Comparison of ENCODE assay signal across 16 cellular contexts in genomic region chrX:131975851-131976250, GRCh38. TPM values are rescaled to one million over a fixed set of nuclear protein-coding genes. Genes with fewer than 3 reads are reported as not detected.
A peak's percentile ranks its signal among the peaks of the same experiment; 100 is the strongest.
DNase-seq lines count a peak whose midpoint lies in the region; FAIRE-seq and TF ChIP-seq lines count a peak whose summit lies in the region.
"Had no signal": no experiment of that assay in that cellular context is flagged by ENCODE, and none has a peak within 500 bp of the region (broad histone marks: within the 10 kb centered on the region; RNA-seq: fewer than 3 reads in every experiment).

No MANE protein-coding gene starts in this region.

- TF ChIP-seq CTCF in fibroblast of villous mesenchyme (IDR thresholded peaks at IDR 0.05; ENCODE audit: insufficient read depth, low read depth, low read length), result no peak
- TF ChIP-seq CTCF in retinal pigment epithelial cell (conservative IDR thresholded peaks at IDR 0.05; ENCODE audit: low read depth, low read length), result no peak
- TF ChIP-seq CTCF in GM10248 (IDR thresholded peaks at IDR 0.05; ENCODE audit: control extremely low read depth, extremely low read depth, low read depth, missing control alignments), result no peak

- peak; percentile 20 for FAIRE-seq in GM12891 (lab: Jason Lieb, UNC)
- FAIRE-seq: GM12892, HepG2, HTR-8/SVneo had no signal

- POLR2A ChIA-PET in GM10248 (lab: Yijun Ruan, JAX), result no interaction called here

- H3K4me3 ChIP-seq in fibroblast of villous mesenchyme (ENCODE audit: low read depth, low read length), result no peak overlapping the region
- no peak overlapping the region for H3K4me3 ChIP-seq in retinal pigment epithelial cell (ENCODE audit: low read length)

- CTCF ChIA-PET in GM10248 (lab: Yijun Ruan, JAX), result no interaction called here

- DNase-seq in GM12891 (ENCODE audit: insufficient read length, low spot score) (no peak), amniotic stem cell (lab: John Stamatoyannopoulos, UW) (peak; percentile 1), fibroblast of villous mesenchyme (ENCODE audit: low read depth) (peak; percentile 65), retinal pigment epithelial cell (ENCODE audit: low read depth) (peak; percentile 57), NCI-H1105 (lab: John Stamatoyannopoulos, UW) (no peak), superior temporal gyrus (ENCODE audit: extremely low spot score) (no peak), GM10248 (ENCODE audit: extremely low spot score) (no peak)
- DNase-seq: C1 segment of cervical spinal cord; Calu3; CD4-positive, alpha-beta T cell; DMS 273 treated with DMSO at 0.1 percent for 48 hours; GOT3; H9 had no signal

- no peak for TF ChIP-seq POLR2A in GM12891 (IDR thresholded peaks at IDR 0.05; ENCODE audit: low read depth, low read length)

TF ChIP-seq in GM12891, 5 proteins besides CTCF, POLR2A, EP300 and RAD21:
- TF ChIP-seq PAX5 (IDR thresholded peaks at IDR 0.05; ENCODE audit: insufficient read depth, low read length, severe bottlenecking) (no peak), POU2F2 (IDR thresholded peaks at IDR 0.05; ENCODE audit: low read depth, low read length) (no peak), POLR2AphosphoS5 (IDR thresholded peaks at IDR 0.05; ENCODE audit: low read depth, low read length) (no peak), TAF1 (IDR thresholded peaks at IDR 0.05; ENCODE audit: low read depth, low read length) (no peak), SPI1 (IDR thresholded peaks at IDR 0.05; ENCODE audit: low read depth, low read length) (no peak)

RNA-seq across cellular contexts. Expression of gene STK26, which starts 47.3 kb away (rescaled TPM):
- 35.0 TPM for polyA plus RNA-seq in GM12891 (2012; ENCODE audit: low read depth, missing spikeins)
- 4.8 and 9.1 TPM in 2 replicates for total RNA-seq in fibroblast of villous mesenchyme

Comparison
In these comparisons a context has a peak if more than half of its experiments do, and no peak if none do; other contexts are left out.
1. DNase-seq: peak in amniotic stem cell (single experiment), fibroblast of villous mesenchyme (single experiment) and retinal pigment epithelial cell (single experiment); none in GM12891 (single experiment), NCI-H1105 (single experiment), superior temporal gyrus (single experiment) and GM10248 (single experiment).